Comparison of ENCODE assay signal across 9 cellular contexts in genomic region chr13:113109151-113110047, GRCh38. TPM values are rescaled to one million over a fixed set of nuclear protein-coding genes. Genes with fewer than 3 reads are reported as not detected.
A peak's percentile ranks its signal among the peaks of the same experiment; 100 is the strongest.
DNase-seq lines count a peak whose midpoint lies in the region; ATAC-seq lines count a peak whose summit lies in the region.
"Had no signal": no experiment of that assay in that cellular context is flagged by ENCODE, and none has a peak within 500 bp of the region (broad histone marks: within the 10 kb centered on the region; RNA-seq: fewer than 3 reads in every experiment).

No MANE protein-coding gene starts in this region.

- peaks cover 7% of the 10 kb centered on the region for H3K4me1 Mint-ChIP-seq in activated naive CD8-positive, alpha-beta T cell treated with anti-CD3 and anti-CD28 coated beads, Interleukin-2, amount 50 U/mL, for 24 hours
- peaks cover 10% of the 10 kb centered on the region for H3K4me1 Mint-ChIP-seq in stimulated activated naive CD8-positive, alpha-beta T cell treated with anti-CD3 and anti-CD28 coated beads, Interleukin-15, Interleukin-2, amounts not matched to agents 100 ng/mL and 50 ng/mL, for 24 hours (ENCODE audit: low read depth)

- no peak overlapping the region for H3K4me3 ChIP-seq in mesendoderm (ENCODE audit: low read length)

- peak overlapping the region; percentile 24 for H3K9ac ChIP-seq in mesendoderm (ENCODE audit: low read length)

- no peak overlapping the region for H2BK120ac ChIP-seq in mesendoderm (ENCODE audit: low read depth, low read length)

- H3K27me3 ChIP-seq in mesendoderm (ENCODE audit: insufficient read depth, low read length, poor library complexity): peaks cover 6% of the 10 kb centered on the region

- no peaks in the 10 kb centered on the region for H3K9me3 Mint-ChIP-seq in activated naive CD8-positive, alpha-beta T cell treated with anti-CD3 and anti-CD28 coated beads, Interleukin-2, amount 50 U/mL, for 24 hours
- H3K9me3 Mint-ChIP-seq in stimulated activated naive CD8-positive, alpha-beta T cell treated with anti-CD3 and anti-CD28 coated beads, Interleukin-15, Interleukin-2, amounts not matched to agents 100 ng/mL and 50 ng/mL, for 24 hours: no peaks in the 10 kb centered on the region

- H3K36me3 ChIP-seq in mesendoderm (ENCODE audit: control insufficient read depth, insufficient read depth, low read length): no peaks in the 10 kb centered on the region

- H3K4me1 ChIP-seq in mesendoderm (ENCODE audit: control insufficient read depth, low read depth, low read length): no peaks in the 10 kb centered on the region

- H2BK15ac ChIP-seq in mesendoderm (replicated peaks; ENCODE audit: low read depth): no peak overlapping the region

- no peak overlapping the region for H3K4ac ChIP-seq in mesendoderm (ENCODE audit: low read depth, low read length)

- H3K27me3 Mint-ChIP-seq in activated naive CD8-positive, alpha-beta T cell treated with anti-CD3 and anti-CD28 coated beads, Interleukin-2, amount 50 U/mL, for 24 hours: peaks cover 5% of the 10 kb centered on the region
- peaks cover 7% of the 10 kb centered on the region for H3K27me3 Mint-ChIP-seq in stimulated activated naive CD8-positive, alpha-beta T cell treated with anti-CD3 and anti-CD28 coated beads, Interleukin-15, Interleukin-2, amounts not matched to agents 100 ng/mL and 50 ng/mL, for 24 hours

- peak; percentile 13 for ATAC-seq in activated naive CD8-positive, alpha-beta T cell treated with anti-CD3 and anti-CD28 coated beads, Interleukin-2, amount 50 U/mL, for 24 hours
- ATAC-seq in HG02623 (IDR thresholded peaks at IDR 0.05; ENCODE audit: unreplicated experiment): no peak
- ATAC-seq in GM21737 (IDR thresholded peaks at IDR 0.05; ENCODE audit: unreplicated experiment): no peak
- no peak for ATAC-seq in GM19035 (IDR thresholded peaks at IDR 0.05; ENCODE audit: unreplicated experiment)

- H3K56ac ChIP-seq in mesendoderm (ENCODE audit: low read length): peak overlapping the region; percentile 76

- H3K36me3 Mint-ChIP-seq in activated naive CD8-positive, alpha-beta T cell treated with anti-CD3 and anti-CD28 coated beads, Interleukin-2, amount 50 U/mL, for 24 hours (ENCODE audit: low read depth): peaks cover 2% of the 10 kb centered on the region
- H3K36me3 Mint-ChIP-seq in stimulated activated naive CD8-positive, alpha-beta T cell treated with anti-CD3 and anti-CD28 coated beads, Interleukin-15, Interleukin-2, amounts not matched to agents 100 ng/mL and 50 ng/mL, for 24 hours (ENCODE audit: low read depth): no peaks in the 10 kb centered on the region

- peak; percentile 33 for DNase-seq in activated CD4-positive, alpha-beta T cell treated with anti-CD3 and anti-CD28 coated beads for 48 hours
- no peak for DNase-seq in activated CD4-positive, alpha-beta T cell treated with anti-CD3 and anti-CD28 coated beads, Interleukin-2, amount 50 U/mL, for 1 hour
- no peak for DNase-seq in activated naive CD8-positive, alpha-beta T cell treated with anti-CD3 and anti-CD28 coated beads, Interleukin-2, amount 50 U/mL, for 24 hours
- no peak for DNase-seq in mesendoderm
- DNase-seq: GDM1 had no signal

- H3K23ac ChIP-seq in mesendoderm (ENCODE audit: low read length): no peak overlapping the region

- H3K4me2 ChIP-seq in mesendoderm (ENCODE audit: low read length): no peak overlapping the region

- no peak overlapping the region for H2BK5ac ChIP-seq in mesendoderm (ENCODE audit: low read length)

- H3K27ac ChIP-seq in mesendoderm (ENCODE audit: low read depth, low read length): no peak overlapping the region

- H3K27ac Mint-ChIP-seq in activated naive CD8-positive, alpha-beta T cell treated with anti-CD3 and anti-CD28 coated beads, Interleukin-2, amount 50 U/mL, for 24 hours: peak overlapping the region; percentile 86
- H3K27ac Mint-ChIP-seq in stimulated activated naive CD8-positive, alpha-beta T cell treated with anti-CD3 and anti-CD28 coated beads, Interleukin-15, Interleukin-2, amounts not matched to agents 100 ng/mL and 50 ng/mL, for 24 hours: peak overlapping the region; percentile 79

- H3K79me2 ChIP-seq in mesendoderm (ENCODE audit: control insufficient read depth, insufficient read depth, low read length): no peaks in the 10 kb centered on the region

- H4K8ac ChIP-seq in mesendoderm (ENCODE audit: low read depth, low read length): no peak overlapping the region

- no peak overlapping the region for H4K5ac ChIP-seq in mesendoderm (ENCODE audit: low read length)

- no CpG with 5 or more reads among the region's 73 CpGs for WGBS in mesendoderm (ENCODE audit: extremely low coverage, insufficient coverage, low lambda C conversion rate)

- H3K18ac ChIP-seq in mesendoderm (ENCODE audit: low read length): no peak overlapping the region

- H3K4me3 Mint-ChIP-seq in activated naive CD8-positive, alpha-beta T cell treated with anti-CD3 and anti-CD28 coated beads, Interleukin-2, amount 50 U/mL, for 24 hours: peak overlapping the region; percentile 63
- peak overlapping the region; percentile 69 for H3K4me3 Mint-ChIP-seq in stimulated activated naive CD8-positive, alpha-beta T cell treated with anti-CD3 and anti-CD28 coated beads, Interleukin-15, Interleukin-2, amounts not matched to agents 100 ng/mL and 50 ng/mL, for 24 hours

- H3K79me1 ChIP-seq in mesendoderm (ENCODE audit: low read length): no peaks in the 10 kb centered on the region

- H2AK5ac ChIP-seq in mesendoderm (ENCODE audit: low read length): no peak overlapping the region

RNA-seq across cellular contexts. Expression of gene F7, which starts 3.8 kb away (rescaled TPM):
- polyA plus RNA-seq in mesendoderm (2013, experiment 1 of 2): 0.20 TPM
- 0.18 TPM for polyA plus RNA-seq in mesendoderm (2013, experiment 2 of 2)

RNA-seq across cellular contexts. Expression of gene F10, which starts 13.2 kb away (rescaled TPM):
- 0.62 TPM for polyA plus RNA-seq in mesendoderm (2013, experiment 1 of 2)
- 0.45 TPM for polyA plus RNA-seq in mesendoderm (2013, experiment 2 of 2)

RNA-seq across cellular contexts. Expression of gene PROZ, which starts 49.0 kb away (rescaled TPM):
- not detected for polyA plus RNA-seq in mesendoderm (2013, experiment 1 of 2)
- not detected for polyA plus RNA-seq in mesendoderm (2013, experiment 2 of 2)
